8 cellular contexts compared by ENCODE assay signal in genomic region chrX:38985375-38985774, GRCh38.
DNase-seq lines count a peak whose midpoint lies in the region; ATAC-seq and TF ChIP-seq lines count a peak whose summit lies in the region.
"Had no signal": no experiment of that assay in that cellular context is flagged by ENCODE, and none has a peak within 500 bp of the region (broad histone marks: within the 10 kb centered on the region; RNA-seq: fewer than 3 reads in every experiment).

No MANE protein-coding gene starts in this region.

- no peaks in the 10 kb centered on the region for H3K9me3 ChIP-seq in testis
- H3K9me3 ChIP-seq: pancreas had no signal

- H3K27ac Mint-ChIP-seq in GM23338 (no peak overlapping the region), immature natural killer cell (no peak overlapping the region)

- WGBS in testis, 2 donors: 67 to 89% methylated on average over 3 of the region's 3 CpGs

- ATAC-seq in GM23338: peak; percentile 53
- ATAC-seq in HG03442 (IDR thresholded peaks at IDR 0.05; ENCODE audit: unreplicated experiment): no peak
- no peak for ATAC-seq in GM19455 (IDR thresholded peaks at IDR 0.05; ENCODE audit: unreplicated experiment)

- no peak for TF ChIP-seq POLR2A in testis (IDR thresholded peaks at IDR 0.05)

- POLR2A ChIA-PET in RWPE1 (lab: Yijun Ruan, JAX; ENCODE audit: low non-redundant PET): no interaction called here

- intact Hi-C loops in testis (cut with DNase I; ENCODE audit: low total_unique reads): no loop called here

- H3F3A ChIP-seq in GM23338 (replicated peaks; ENCODE audit: low read depth): no peaks in the 10 kb centered on the region

- H3K4me3 ChIP-seq in GM23338 (no peak overlapping the region), testis (no peak overlapping the region)
- H3K4me3 ChIP-seq: pancreas had no signal

- H3K4me1 ChIP-seq in GM23338 (ENCODE audit: insufficient read depth) (no peaks in the 10 kb centered on the region), testis (no peaks in the 10 kb centered on the region)

- CTCF ChIA-PET in RWPE1 (lab: Yijun Ruan, JAX): no interaction called here

- no peak overlapping the region for H3K4me2 ChIP-seq in GM23338

- peaks cover 9% of the 10 kb centered on the region for H3K4me1 Mint-ChIP-seq in GM23338
- H3K4me1 Mint-ChIP-seq in immature natural killer cell: no peaks in the 10 kb centered on the region

- DNase-seq in DMS53 (lab: John Stamatoyannopoulos, UW) (peak; percentile 64), GM23338 (ENCODE audit: low spot score) (peak; percentile 61), RWPE1 (ENCODE audit: low spot score) (peak; percentile 26), immature natural killer cell (peak in 2 of 3 donors; percentile 14 to 16), testis (no peak)
- DNase-seq: pancreas had no signal

- no peaks in the 10 kb centered on the region for H3K27me3 ChIP-seq in GM23338 (ENCODE audit: insufficient read depth)
- no peaks in the 10 kb centered on the region for H3K27me3 ChIP-seq in testis
- H3K27me3 ChIP-seq: pancreas had no signal

- H2AFZ ChIP-seq in GM23338: no peak overlapping the region

- no peaks in the 10 kb centered on the region for H3K36me3 Mint-ChIP-seq in GM23338 (ENCODE audit: low read depth)
- no peaks in the 10 kb centered on the region for H3K36me3 Mint-ChIP-seq in immature natural killer cell

- no peaks in the 10 kb centered on the region for H4K20me1 ChIP-seq in GM23338 (replicated peaks; ENCODE audit: insufficient read depth)

- H3K36me3 ChIP-seq in GM23338 (ENCODE audit: insufficient read depth) (no peaks in the 10 kb centered on the region), testis (ENCODE audit: low read depth, missing control alignments) (no peaks in the 10 kb centered on the region)
- H3K36me3 ChIP-seq: pancreas had no signal

- H3K79me2 ChIP-seq in GM23338 (replicated peaks; ENCODE audit: insufficient read depth): no peaks in the 10 kb centered on the region

- no peaks in the 10 kb centered on the region; the same call in 1 of the 3 replicates for H3K9me3 Mint-ChIP-seq in GM23338
- H3K9me3 Mint-ChIP-seq in immature natural killer cell: no peaks in the 10 kb centered on the region

- H3K9me2 ChIP-seq in GM23338 (ENCODE audit: insufficient read depth): no peaks in the 10 kb centered on the region

- no peak overlapping the region for H3K4me3 Mint-ChIP-seq in GM23338
- no peak overlapping the region for H3K4me3 Mint-ChIP-seq in immature natural killer cell

- TF ChIP-seq CTCF in GM23338 (conservative IDR thresholded peaks at IDR 0.05; ENCODE audit: low read depth in 2 of 2) (peak; percentile 31 to 40; a peak in 2 of 4 replicates), RWPE1 (conservative IDR thresholded peaks at IDR 0.05; ENCODE audit: low read depth) (no peak), testis (IDR thresholded peaks at IDR 0.05) (no peak)

- H3K27me3 Mint-ChIP-seq in GM23338 (ENCODE audit: insufficient read depth, low read depth, poor library complexity) (peaks cover 2% of the 10 kb centered on the region), immature natural killer cell (ENCODE audit: low read depth in 3 of 3) (peaks cover 0 to 6% (median 4%) of the 10 kb centered on the region in 3 donors)

- H3K27ac ChIP-seq in GM23338 (ENCODE audit: low read depth) (no peak overlapping the region), RWPE1 (no peak overlapping the region), testis (no peak overlapping the region)
- H3K27ac ChIP-seq: pancreas had no signal

TF ChIP-seq in GM23338, 12 proteins besides CTCF, POLR2A, EP300 and RAD21 (continues in another document):
- TF ChIP-seq CREB1 (CRISPR knock-in tag; IDR thresholded peaks at IDR 0.05; ENCODE audit: low read depth) (no peak), ZNF462 (CRISPR knock-in tag; IDR thresholded peaks at IDR 0.05) (no peak), NANOG (IDR thresholded peaks at IDR 0.05; ENCODE audit: borderline replicate concordance) (no peak), ZNF114 (CRISPR knock-in tag; IDR thresholded peaks at IDR 0.05) (no peak), EZH2phosphoT487 (IDR thresholded peaks at IDR 0.05; ENCODE audit: unreplicated experiment) (no peak), JUNB (IDR thresholded peaks at IDR 0.05; ENCODE audit: unreplicated experiment) (no peak), REST (IDR thresholded peaks at IDR 0.05; ENCODE audit: unreplicated experiment) (no peak), EZH2 (IDR thresholded peaks at IDR 0.05; ENCODE audit: low read depth, unreplicated experiment) (no peak), STAT1 (IDR thresholded peaks at IDR 0.05; ENCODE audit: unreplicated experiment) (no peak), ZNF331 (CRISPR knock-in tag; IDR thresholded peaks at IDR 0.05; ENCODE audit: low read depth) (no peak)

Comparison
In these comparisons a context has a peak if more than half of its experiments do, and no peak if none do; other contexts are left out.
1. CTCF ChIP-seq: peak in GM23338 (2 of 2); none in RWPE1 (single experiment) and testis (0 of 3).